Comparison of ENCODE assay signal across 10 cellular contexts in genomic region chr1:210597555-210598134, GRCh38.
DNase-seq lines count a peak whose midpoint lies in the region; ATAC-seq and TF ChIP-seq lines count a peak whose summit lies in the region.
"Had no signal": no experiment of that assay in that cellular context is flagged by ENCODE, and none has a peak within 500 bp of the region (broad histone marks: within the 10 kb centered on the region; RNA-seq: fewer than 3 reads in every experiment).

No MANE protein-coding gene starts in this region.

- H3K4me1 ChIP-seq in left ventricle myocardium inferior (no peaks in the 10 kb centered on the region), neural progenitor cell (peaks cover 14% of the 10 kb centered on the region)

- no peaks in the 10 kb centered on the region for H3K27me3 Mint-ChIP-seq in neural progenitor cell (ENCODE audit: insufficient read depth, low read depth)

- H3K27me3 ChIP-seq in left ventricle myocardium inferior (ENCODE audit: low read depth) (no peaks in the 10 kb centered on the region), neural progenitor cell (no peaks in the 10 kb centered on the region)
- H3K27me3 ChIP-seq: neutrophil had no signal

- no peak overlapping the region for H3K27ac Mint-ChIP-seq in neural progenitor cell
- H3K27ac Mint-ChIP-seq: CD4-positive, CD25-positive, alpha-beta regulatory T cell had no signal

- no peaks in the 10 kb centered on the region for H4K20me1 ChIP-seq in neural progenitor cell (ENCODE audit: low read depth)

- ATAC-seq in Right ventricle myocardium inferior (peak; percentile 48), HG03521 (IDR thresholded peaks at IDR 0.05; ENCODE audit: unreplicated experiment) (peak; percentile 48)

- peaks cover 16% of the 10 kb centered on the region for H3K4me1 Mint-ChIP-seq in neural progenitor cell
- H3K4me1 Mint-ChIP-seq: CD4-positive, CD25-positive, alpha-beta regulatory T cell had no signal

- no peak overlapping the region for H3K4me2 ChIP-seq in neural progenitor cell

- H3K36me3 ChIP-seq in left ventricle myocardium inferior (no peaks in the 10 kb centered on the region), neural progenitor cell (no peaks in the 10 kb centered on the region)
- H3K36me3 ChIP-seq: neutrophil had no signal

- no peaks in the 10 kb centered on the region for H3K9me3 Mint-ChIP-seq in neural progenitor cell

- H3K27ac ChIP-seq in left ventricle myocardium inferior (replicated peaks) (no peak overlapping the region), neural progenitor cell (no peak overlapping the region)
- H3K27ac ChIP-seq: neutrophil had no signal

- no peak overlapping the region for H3K4me3 ChIP-seq in left ventricle myocardium inferior
- no peak overlapping the region for H3K4me3 ChIP-seq in neural progenitor cell

- no peaks in the 10 kb centered on the region for H3F3A ChIP-seq in neural progenitor cell (ENCODE audit: low read depth)

- TF ChIP-seq CTCF in left ventricle myocardium inferior (IDR thresholded peaks at IDR 0.05; ENCODE audit: borderline replicate concordance), result no peak
- no peak for TF ChIP-seq CTCF in neural progenitor cell (IDR thresholded peaks at IDR 0.05)

- intact Hi-C loops in Right ventricle myocardium inferior (cut with DNase I), result no loop called here
- intact Hi-C loops in left ventricle myocardium inferior (cut with micrococcal nuclease), result no loop called here

- H3K9me3 ChIP-seq in left ventricle myocardium inferior (replicated peaks), result peaks cover 5% of the 10 kb centered on the region
- H3K9me3 ChIP-seq in neural progenitor cell (ENCODE audit: low read depth), result no peaks in the 10 kb centered on the region
- H3K9me3 ChIP-seq: neutrophil had no signal

- no peak overlapping the region for H3K9ac ChIP-seq in neural progenitor cell

- no peaks in the 10 kb centered on the region for H3K79me2 ChIP-seq in neural progenitor cell (ENCODE audit: low read depth)

- H3K36me3 Mint-ChIP-seq in neural progenitor cell, result no peaks in the 10 kb centered on the region

- H2AFZ ChIP-seq in neural progenitor cell (replicated peaks), result no peak overlapping the region

- H3K4me3 Mint-ChIP-seq in neural progenitor cell, result no peak overlapping the region

- no peak for DNase-seq in Right ventricle myocardium inferior (ENCODE audit: missing footprints)
- no peak for DNase-seq in left ventricle myocardium inferior
- DNase-seq in astrocyte of the hippocampus (ENCODE audit: low read depth, low spot score), result peak; percentile 93
- peak; percentile 77 for DNase-seq in non-pigmented ciliary epithelial cell (ENCODE audit: low read depth)
- no peak for DNase-seq in neural progenitor cell (ENCODE audit: low spot score)
- no peak for DNase-seq in NCI-H1930 (lab: John Stamatoyannopoulos, UW)
- DNase-seq in superior temporal gyrus (ENCODE audit: extremely low spot score), result no peak
- DNase-seq: CD4-positive, CD25-positive, alpha-beta regulatory T cell had no signal

Comparison
In these comparisons a context has a peak if more than half of its experiments do, and no peak if none do; other contexts are left out.
1. DNase-seq: peak in astrocyte of the hippocampus (single experiment) and non-pigmented ciliary epithelial cell (single experiment); none in Right ventricle myocardium inferior (single experiment), left ventricle myocardium inferior (single experiment), neural progenitor cell (single experiment), NCI-H1930 (0 of 2) and superior temporal gyrus (single experiment).